In the genomic region with DNA sequence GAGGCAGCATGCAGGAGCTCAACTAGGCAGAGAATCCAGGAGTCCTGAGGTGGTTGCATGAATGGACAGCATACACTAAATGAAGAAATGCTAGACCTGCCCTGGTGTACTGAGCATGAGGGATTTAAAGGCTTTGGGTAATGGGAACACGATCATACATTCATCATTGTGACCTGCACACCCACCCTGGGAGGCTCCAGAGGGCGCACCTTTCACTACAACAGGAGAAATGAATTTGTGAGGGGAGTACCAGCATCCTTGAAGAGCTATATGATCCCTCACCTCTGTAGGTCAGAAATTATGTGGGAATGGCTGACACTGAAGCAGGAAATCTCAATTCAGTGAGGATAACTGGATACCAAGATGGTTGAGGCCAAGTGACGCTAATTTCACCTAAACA, we compare ENCODE assay signal across 24 cellular contexts. TPM values are rescaled to one million over a fixed set of nuclear protein-coding genes. Genes with fewer than 3 reads are reported as not detected.
A peak's percentile ranks its signal among the peaks of the same experiment; 100 is the strongest.
DNase-seq lines count a peak whose midpoint lies in the region; ATAC-seq, FAIRE-seq and TF ChIP-seq lines count a peak whose summit lies in the region.
"Had no signal": no experiment of that assay in that cellular context is flagged by ENCODE, and none has a peak within 500 bp of the region (broad histone marks: within the 10 kb centered on the region; RNA-seq: fewer than 3 reads in every experiment).

No MANE protein-coding gene starts in this region.

- H3K4me1 ChIP-seq in A673 (ENCODE audit: insufficient read depth, low read length, poor library complexity, severe bottlenecking) (no peaks in the 10 kb centered on the region), K562 (replicated peaks in 1 of 2; ENCODE audit: control insufficient read depth in 2 of 2, insufficient read depth in 2 of 2, low read length in 2 of 2) (peaks cover 13 to 15% of the 10 kb centered on the region in 2 experiments)
- H3K4me1 ChIP-seq: Peyer's patch had no signal

- CTCF ChIA-PET in A673 (lab: Charles Lee) (no interaction called here), K562 (lab: Yijun Ruan, JAX; ENCODE audit: low intra/inter-chr PET ratio) (no interaction called here)
- CTCF ChIA-PET in activated CD4-positive, alpha-beta T cell treated with anti-CD3 and anti-CD28 coated beads for 36 hours (lab: Charles Lee): no interaction called here

- H3K4me3 ChIP-seq in A673 (ENCODE audit: low read depth, low read length, poor library complexity, severe bottlenecking): no peak overlapping the region
- H3K4me3 ChIP-seq in K562: no peak overlapping the region
- H3K4me3 ChIP-seq: Peyer's patch had no signal

- H3K9me3 ChIP-seq in A673 (ENCODE audit: low read depth, low read length, poor library complexity, severe bottlenecking) (no peaks in the 10 kb centered on the region), K562 (replicated peaks; ENCODE audit: control insufficient read depth, insufficient read depth, low read depth, low read length) (no peaks in the 10 kb centered on the region)
- H3K9me3 ChIP-seq: Peyer's patch had no signal

- H3K79me2 ChIP-seq in K562 (ENCODE audit: control insufficient read depth, insufficient read depth, low read length): no peaks in the 10 kb centered on the region

- POLR2A ChIA-PET in A673 (lab: Charles Lee; ENCODE audit: low non-redundant PET) (no interaction called here), K562 (lab: Yijun Ruan, JAX) (no interaction called here)
- POLR2A ChIA-PET in activated CD4-positive, alpha-beta T cell treated with anti-CD3 and anti-CD28 coated beads for 36 hours (lab: Charles Lee): no interaction called here

- TF ChIP-seq RAD21 in K562 (CRISPR knock-in tag; conservative IDR thresholded peaks at IDR 0.05 in 1 of 2, IDR thresholded peaks at IDR 0.05 in 1 of 2): no peak

- H3K36me3 ChIP-seq in A673 (ENCODE audit: insufficient read depth, low read length, poor library complexity, severe bottlenecking) (no peaks in the 10 kb centered on the region), K562 (ENCODE audit: control insufficient read depth, insufficient read depth, low read length) (no peaks in the 10 kb centered on the region)
- H3K36me3 ChIP-seq: Peyer's patch had no signal

- H3K27ac ChIP-seq in A673 (ENCODE audit: low read depth, low read length, poor library complexity, severe bottlenecking): no peak overlapping the region
- no peak overlapping the region for H3K27ac ChIP-seq in K562 (ENCODE audit: extremely low read depth, low read depth, low read length)
- H3K27ac ChIP-seq: KMS-11, Peyer's patch had no signal

- H3K27ac Mint-ChIP-seq in activated CD4-positive, alpha-beta T cell treated with anti-CD3 and anti-CD28 coated beads for 36 hours: no peak overlapping the region
- no peak overlapping the region for H3K27ac Mint-ChIP-seq in activated T-helper 2 cell treated with anti-CD3 and anti-CD28 coated beads, Interferon-gamma antibody, Interleukin-2, Interleukin-4, amounts not matched to agents 10 μg/mL and 5 μg/mL and 100 μg/mL, durations not matched to agents 14 hours and 24 hours and 36 hours
- H3K27ac Mint-ChIP-seq: CD4-positive, alpha-beta memory T cell; HFFc6 had no signal

- TF ChIP-seq CTCF in A673 (conservative IDR thresholded peaks at IDR 0.05; ENCODE audit: low read depth, low read length) (peak; percentile 18; the same call in 1 of the 2 replicates), GM12873 (IDR thresholded peaks at IDR 0.05; ENCODE audit: insufficient read depth, low read depth, low read length, missing control alignments) (peak; percentile 28), K562 (IDR thresholded peaks at IDR 0.05 in 2 of 3, conservative IDR thresholded peaks at IDR 0.05 in 1 of 3; ENCODE audit: insufficient read depth in 2 of 3, low read depth in 1 of 3, low read length in 3 of 3) (peak; percentile 26 to 42 (median 29); a peak in 4 of 6 replicates)

- no peak overlapping the region for H3K4me3 Mint-ChIP-seq in activated CD4-positive, alpha-beta T cell treated with anti-CD3 and anti-CD28 coated beads for 36 hours
- H3K4me3 Mint-ChIP-seq in activated T-helper 2 cell treated with anti-CD3 and anti-CD28 coated beads, Interferon-gamma antibody, Interleukin-2, Interleukin-4, amounts not matched to agents 10 μg/mL and 5 μg/mL and 100 μg/mL, durations not matched to agents 14 hours and 24 hours and 36 hours (ENCODE audit: low read depth): no peak overlapping the region
- H3K4me3 Mint-ChIP-seq: CD4-positive, alpha-beta memory T cell; HFFc6 had no signal

- no peak for TF ChIP-seq POLR2A in K562 (conservative IDR thresholded peaks at IDR 0.05)

- no peak for TF ChIP-seq EP300 in K562 (IDR thresholded peaks at IDR 0.05; ENCODE audit: low read length)

- H3K9me1 ChIP-seq in K562 (ENCODE audit: control insufficient read depth, insufficient read depth, low read length): no peaks in the 10 kb centered on the region

- in situ Hi-C loops in K562 (cut with MboI): no loop called here

- intact Hi-C loops in A673 (cut with micrococcal nuclease; ENCODE audit: unreplicated experiment): no loop called here
- intact Hi-C loops in K562 (cut with micrococcal nuclease): no loop called here
- intact Hi-C loops in activated CD4-positive, alpha-beta T cell treated with anti-CD3 and anti-CD28 coated beads for 36 hours (cut with DNase I, micrococcal nuclease): no loop called here
- intact Hi-C loops in activated T-helper 2 cell treated with anti-CD3 and anti-CD28 coated beads, Interferon-gamma antibody, Interleukin-2, Interleukin-4, amounts not matched to agents 10 μg/mL and 5 μg/mL and 100 μg/mL, durations not matched to agents 14 hours and 24 hours and 36 hours (cut with micrococcal nuclease): no loop called here

- no peaks in the 10 kb centered on the region for H3K4me1 Mint-ChIP-seq in activated CD4-positive, alpha-beta T cell treated with anti-CD3 and anti-CD28 coated beads for 36 hours
- no peaks in the 10 kb centered on the region for H3K4me1 Mint-ChIP-seq in activated T-helper 2 cell treated with anti-CD3 and anti-CD28 coated beads, Interferon-gamma antibody, Interleukin-2, Interleukin-4, amounts not matched to agents 10 μg/mL and 5 μg/mL and 100 μg/mL, durations not matched to agents 14 hours and 24 hours and 36 hours (ENCODE audit: low read depth)
- H3K4me1 Mint-ChIP-seq: CD4-positive, alpha-beta memory T cell had no signal

- H3K36me3 Mint-ChIP-seq in activated CD4-positive, alpha-beta T cell treated with anti-CD3 and anti-CD28 coated beads for 36 hours (ENCODE audit: low read depth): no peaks in the 10 kb centered on the region
- no peaks in the 10 kb centered on the region for H3K36me3 Mint-ChIP-seq in activated T-helper 2 cell treated with anti-CD3 and anti-CD28 coated beads, Interferon-gamma antibody, Interleukin-2, Interleukin-4, amounts not matched to agents 10 μg/mL and 5 μg/mL and 100 μg/mL, durations not matched to agents 14 hours and 24 hours and 36 hours (ENCODE audit: low read depth)
- H3K36me3 Mint-ChIP-seq: CD4-positive, alpha-beta memory T cell had no signal

- BruUV-seq in A673 (replicated peaks; lab: Mats Ljungman, UMichigan) (no TSS peak), K562 (replicated peaks; lab: Mats Ljungman, UMichigan) (no TSS peak)

- ATAC-seq in K562 (peak; percentile 53; the same call in 2 of the 3 replicates), GM18909 (IDR thresholded peaks at IDR 0.05; ENCODE audit: poor library complexity, unreplicated experiment) (no peak)
- ATAC-seq in activated CD4-positive, alpha-beta T cell treated with anti-CD3 and anti-CD28 coated beads for 36 hours: no peak
- ATAC-seq: SK-N-SH treated with all-trans-retinoic acid at 6 μM for 48 hours had no signal

- no peaks in the 10 kb centered on the region for H4K20me1 ChIP-seq in K562 (replicated peaks; ENCODE audit: control insufficient read depth, insufficient read depth, low read length)

- no peaks in the 10 kb centered on the region for H3K9me3 Mint-ChIP-seq in activated CD4-positive, alpha-beta T cell treated with anti-CD3 and anti-CD28 coated beads for 36 hours (ENCODE audit: low read depth)
- no peaks in the 10 kb centered on the region for H3K9me3 Mint-ChIP-seq in activated T-helper 2 cell treated with anti-CD3 and anti-CD28 coated beads, Interferon-gamma antibody, Interleukin-2, Interleukin-4, amounts not matched to agents 10 μg/mL and 5 μg/mL and 100 μg/mL, durations not matched to agents 14 hours and 24 hours and 36 hours
- H3K9me3 Mint-ChIP-seq: HFFc6 had no signal

- H2AFZ ChIP-seq in K562 (ENCODE audit: low read depth, low read length): no peak overlapping the region

- no peak for DNase-seq in A673 (ENCODE audit: low spot score)
- peak; percentile 24 for DNase-seq in NAMALWA (ENCODE audit: low spot score)
- DNase-seq in K562 (ENCODE audit: extremely low read depth in 1 of 4, low spot score in 3 of 4): peak in 2 of 4 experiments; percentile 18 to 26
- no peak for DNase-seq in COLO829 (ENCODE audit: low spot score)
- DNase-seq in activated CD4-positive, alpha-beta T cell treated with anti-CD3 and anti-CD28 coated beads for 36 hours: no peak
- DNase-seq in activated T-helper 2 cell treated with anti-CD3 and anti-CD28 coated beads, Interferon-gamma antibody, Interleukin-2, Interleukin-4, amounts not matched to agents 10 μg/mL and 5 μg/mL and 100 μg/mL, durations not matched to agents 14 hours and 24 hours and 36 hours (ENCODE audit: low spot score): no peak
- DNase-seq: ACHN; CD4-positive, alpha-beta memory T cell; DMS79 treated with DMSO at 0.1 percent for 48 hours; GF-D8; HFFc6; MM.1S; NCI-H1417; NCI-H2029 treated with DMSO at 0.1 percent for 48 hours; NCI-H226; Peyer's patch; Right ventricle myocardium superior had no signal

- peaks cover 38% of the 10 kb centered on the region for H3K27me3 Mint-ChIP-seq in activated CD4-positive, alpha-beta T cell treated with anti-CD3 and anti-CD28 coated beads for 36 hours
- H3K27me3 Mint-ChIP-seq in activated T-helper 2 cell treated with anti-CD3 and anti-CD28 coated beads, Interferon-gamma antibody, Interleukin-2, Interleukin-4, amounts not matched to agents 10 μg/mL and 5 μg/mL and 100 μg/mL, durations not matched to agents 14 hours and 24 hours and 36 hours (ENCODE audit: low read depth): peaks cover 19% of the 10 kb centered on the region

- FAIRE-seq in K562 (lab: Jason Lieb, UNC): no peak
- FAIRE-seq: D721Med, GM18507 had no signal

- no peak overlapping the region for H3K4me2 ChIP-seq in K562 (ENCODE audit: insufficient read depth, low read length)
- H3K4me2 ChIP-seq: KMS-11 had no signal

- peaks cover 82% of the 10 kb centered on the region for H3K27me3 ChIP-seq in A673 (replicated peaks; ENCODE audit: insufficient read depth, low read depth, low read length, poor library complexity)
- H3K27me3 ChIP-seq in K562 (ENCODE audit: control insufficient read depth in 2 of 2, insufficient read depth in 2 of 2, low read length in 2 of 2): peaks cover 8 to 37% of the 10 kb centered on the region in 2 experiments
- H3K27me3 ChIP-seq: Peyer's patch had no signal

- no peak overlapping the region for H3K9ac ChIP-seq in K562 (ENCODE audit: insufficient read depth in 1 of 2, low read depth in 2 of 2, low read length in 2 of 2)
- H3K9ac ChIP-seq: KMS-11 had no signal

- 0% methylated on average over 3 of the region's 3 CpGs for WGBS in K562 (ENCODE audit: insufficient coverage, low coverage, missing lambda C conversion rate)

RNA-seq across cellular contexts. Expression of gene KLK2, which starts 8.9 kb away (rescaled TPM):
- total RNA-seq in A673 (2021) (not detected in 2 replicates), K562 (2014; rRNA removed) (not detected in 2 replicates), K562 (2014; rRNA removed; fragmentation: Illumina TruSeq; extraction: Trizol) (0.47 TPM in 1 of 2 replicates, not detected in the other), K562 (2015; rRNA removed; fragmentation: Illumina TruSeq; extraction: Trizol) (0.18 and 0.38 TPM in 2 replicates), K562 (2021) (0.24 and 0.74 TPM in 2 replicates)
- total RNA-seq in K562 (2011; cell fraction: chromatin; rRNA removed; ENCODE audit: low replicate concordance): 1.3 and 4.1 TPM in 2 replicates
- 1.3 and 1.8 TPM in 2 replicates for total RNA-seq in K562 (2011; cell fraction: nucleolus; rRNA removed)
- 0.88 and 2.5 TPM in 2 replicates for total RNA-seq in K562 (2011; cell fraction: nucleoplasm; rRNA removed)
- polyA plus RNA-seq in K562 (2011; rRNA removed) (0.31 and 0.39 TPM in 2 replicates), K562 (2014; fragmentation: Illumina TruSeq; extraction: Trizol) (0.25 and 0.69 TPM in 2 replicates), K562 (2014; fragmentation: Nextera tagmentation; extraction: Ambion mirVana) (under 1 TPM; 0.11 to 0.22 TPM), K562 (2014; rRNA removed) (0.11 and 0.46 TPM in 2 replicates)
- 0.52 TPM in 1 of 2 replicates, not detected in the other for polyA plus RNA-seq in K562 (2011; cell fraction: cytosol; rRNA removed)
- 0.94 and 2.9 TPM in 2 replicates for polyA plus RNA-seq in K562 (2011; cell fraction: nucleus; rRNA removed)
- polyA plus RNA-seq in K562 (2012): 0.40 and 0.76 TPM in 2 replicates
- polyA minus RNA-seq in K562 (2011; rRNA and poly(A)+ RNA removed): 0.42 TPM in 1 of 2 replicates, not detected in the other
- polyA minus RNA-seq in K562 (2011; cell fraction: cytosol; rRNA and poly(A)+ RNA removed): not detected in 2 replicates
- polyA minus RNA-seq in K562 (2011; cell fraction: nucleus; rRNA and poly(A)+ RNA removed): 0.40 and 0.44 TPM in 2 replicates
- not detected for total RNA-seq in activated CD4-positive, alpha-beta T cell treated with anti-CD3 and anti-CD28 coated beads for 36 hours
- total RNA-seq in activated T-helper 2 cell treated with anti-CD3 and anti-CD28 coated beads, Interferon-gamma antibody, Interleukin-2, Interleukin-4, amounts not matched to agents 10 μg/mL and 5 μg/mL and 100 μg/mL, durations not matched to agents 14 hours and 24 hours and 36 hours: 0.44 TPM in 1 of 2 replicates, not detected in the other
- total RNA-seq: CD4-positive, alpha-beta memory T cell; HFFc6; Peyer's patch; Right ventricle myocardium superior; T-helper 1 cell treated with Interleukin-12 subunit alpha and Interleukin-12 subunit beta and Interleukin-4 antibody, amounts not matched to agents 30 ng/mL and 1 ng/mL, for 36 hours had no signal
- polyA plus RNA-seq: CD4-positive, alpha-beta memory T cell had no signal

RNA-seq across cellular contexts. Expression of gene KLK3, which starts 27.5 kb away (rescaled TPM):
- total RNA-seq in A673 (2021) (not detected in 2 replicates), K562 (2014; rRNA removed) (not detected in 2 replicates), K562 (2014; rRNA removed; fragmentation: Illumina TruSeq; extraction: Trizol) (not detected in 2 replicates), K562 (2015; rRNA removed; fragmentation: Illumina TruSeq; extraction: Trizol) (not detected in 2 replicates), K562 (2021) (not detected in 2 replicates)
- total RNA-seq in K562 (2011; cell fraction: chromatin; rRNA removed; ENCODE audit: low replicate concordance): not detected in 2 replicates
- not detected in 2 replicates for total RNA-seq in K562 (2011; cell fraction: nucleolus; rRNA removed)
- total RNA-seq in K562 (2011; cell fraction: nucleoplasm; rRNA removed): not detected in 2 replicates
- polyA plus RNA-seq in K562 (2011; rRNA removed) (not detected in 2 replicates), K562 (2014; fragmentation: Illumina TruSeq; extraction: Trizol) (not detected in 2 replicates), K562 (2014; fragmentation: Nextera tagmentation; extraction: Ambion mirVana) (not detected), K562 (2014; rRNA removed) (not detected in 2 replicates)
- not detected in 2 replicates for polyA plus RNA-seq in K562 (2011; cell fraction: cytosol; rRNA removed)
- not detected in 2 replicates for polyA plus RNA-seq in K562 (2011; cell fraction: nucleus; rRNA removed)
- polyA plus RNA-seq in K562 (2012): not detected in 2 replicates
- not detected in 2 replicates for polyA minus RNA-seq in K562 (2011; rRNA and poly(A)+ RNA removed)
- not detected in 2 replicates for polyA minus RNA-seq in K562 (2011; cell fraction: cytosol; rRNA and poly(A)+ RNA removed)
- polyA minus RNA-seq in K562 (2011; cell fraction: nucleus; rRNA and poly(A)+ RNA removed): not detected in 2 replicates
- not detected for total RNA-seq in activated CD4-positive, alpha-beta T cell treated with anti-CD3 and anti-CD28 coated beads for 36 hours
- total RNA-seq in activated T-helper 2 cell treated with anti-CD3 and anti-CD28 coated beads, Interferon-gamma antibody, Interleukin-2, Interleukin-4, amounts not matched to agents 10 μg/mL and 5 μg/mL and 100 μg/mL, durations not matched to agents 14 hours and 24 hours and 36 hours: not detected in 2 replicates
- total RNA-seq: CD4-positive, alpha-beta memory T cell; HFFc6; Right ventricle myocardium superior; T-helper 1 cell treated with Interleukin-12 subunit alpha and Interleukin-12 subunit beta and Interleukin-4 antibody, amounts not matched to agents 30 ng/mL and 1 ng/mL, for 36 hours had no signal
- polyA plus RNA-seq: CD4-positive, alpha-beta memory T cell had no signal

RNA-seq across cellular contexts. Expression of gene KLK4, which starts 29.0 kb away (rescaled TPM):
- total RNA-seq in A673 (2021) (not detected in 2 replicates), K562 (2014; rRNA removed) (not detected in 2 replicates), K562 (2014; rRNA removed; fragmentation: Illumina TruSeq; extraction: Trizol) (not detected in 2 replicates), K562 (2015; rRNA removed; fragmentation: Illumina TruSeq; extraction: Trizol) (not detected in 2 replicates), K562 (2021) (not detected in 2 replicates)
- total RNA-seq in K562 (2011; cell fraction: chromatin; rRNA removed; ENCODE audit: low replicate concordance): not detected in 2 replicates
- not detected in 2 replicates for total RNA-seq in K562 (2011; cell fraction: nucleolus; rRNA removed)
- total RNA-seq in K562 (2011; cell fraction: nucleoplasm; rRNA removed): not detected in 2 replicates
- polyA plus RNA-seq in K562 (2011; rRNA removed) (not detected in 2 replicates), K562 (2014; fragmentation: Illumina TruSeq; extraction: Trizol) (not detected in 2 replicates), K562 (2014; fragmentation: Nextera tagmentation; extraction: Ambion mirVana) (not detected), K562 (2014; rRNA removed) (not detected in 2 replicates)
- polyA plus RNA-seq in K562 (2011; cell fraction: cytosol; rRNA removed): not detected in 2 replicates
- not detected in 2 replicates for polyA plus RNA-seq in K562 (2011; cell fraction: nucleus; rRNA removed)
- polyA plus RNA-seq in K562 (2012): 0.10 TPM in 1 of 2 replicates, not detected in the other
- not detected in 2 replicates for polyA minus RNA-seq in K562 (2011; rRNA and poly(A)+ RNA removed)
- polyA minus RNA-seq in K562 (2011; cell fraction: cytosol; rRNA and poly(A)+ RNA removed): not detected in 2 replicates
- polyA minus RNA-seq in K562 (2011; cell fraction: nucleus; rRNA and poly(A)+ RNA removed): not detected in 2 replicates
- total RNA-seq in activated CD4-positive, alpha-beta T cell treated with anti-CD3 and anti-CD28 coated beads for 36 hours: not detected
- not detected in 2 replicates for total RNA-seq in activated T-helper 2 cell treated with anti-CD3 and anti-CD28 coated beads, Interferon-gamma antibody, Interleukin-2, Interleukin-4, amounts not matched to agents 10 μg/mL and 5 μg/mL and 100 μg/mL, durations not matched to agents 14 hours and 24 hours and 36 hours
- total RNA-seq: CD4-positive, alpha-beta memory T cell; HFFc6; Right ventricle myocardium superior; T-helper 1 cell treated with Interleukin-12 subunit alpha and Interleukin-12 subunit beta and Interleukin-4 antibody, amounts not matched to agents 30 ng/mL and 1 ng/mL, for 36 hours had no signal
- polyA plus RNA-seq: CD4-positive, alpha-beta memory T cell had no signal

RNA-seq across cellular contexts. Expression of gene KLK15, which starts 48.8 kb away (rescaled TPM):
- total RNA-seq in A673 (2021) (not detected in 2 replicates), K562 (2014; rRNA removed) (not detected in 2 replicates), K562 (2014; rRNA removed; fragmentation: Illumina TruSeq; extraction: Trizol) (not detected in 2 replicates), K562 (2015; rRNA removed; fragmentation: Illumina TruSeq; extraction: Trizol) (not detected in 2 replicates), K562 (2021) (not detected in 2 replicates)
- total RNA-seq in K562 (2011; cell fraction: chromatin; rRNA removed; ENCODE audit: low replicate concordance): not detected in 2 replicates
- not detected in 2 replicates for total RNA-seq in K562 (2011; cell fraction: nucleolus; rRNA removed)
- total RNA-seq in K562 (2011; cell fraction: nucleoplasm; rRNA removed): not detected in 2 replicates
- polyA plus RNA-seq in K562 (2011; rRNA removed) (not detected in 2 replicates), K562 (2014; fragmentation: Illumina TruSeq; extraction: Trizol) (not detected in 2 replicates), K562 (2014; fragmentation: Nextera tagmentation; extraction: Ambion mirVana) (not detected), K562 (2014; rRNA removed) (not detected in 2 replicates)
- polyA plus RNA-seq in K562 (2011; cell fraction: cytosol; rRNA removed): not detected in 2 replicates
- polyA plus RNA-seq in K562 (2011; cell fraction: nucleus; rRNA removed): not detected in 2 replicates
- not detected in 2 replicates for polyA plus RNA-seq in K562 (2012)
- not detected in 2 replicates for polyA minus RNA-seq in K562 (2011; rRNA and poly(A)+ RNA removed)
- polyA minus RNA-seq in K562 (2011; cell fraction: cytosol; rRNA and poly(A)+ RNA removed): not detected in 2 replicates
- not detected in 2 replicates for polyA minus RNA-seq in K562 (2011; cell fraction: nucleus; rRNA and poly(A)+ RNA removed)
- total RNA-seq in activated CD4-positive, alpha-beta T cell treated with anti-CD3 and anti-CD28 coated beads for 36 hours: not detected
- total RNA-seq in activated T-helper 2 cell treated with anti-CD3 and anti-CD28 coated beads, Interferon-gamma antibody, Interleukin-2, Interleukin-4, amounts not matched to agents 10 μg/mL and 5 μg/mL and 100 μg/mL, durations not matched to agents 14 hours and 24 hours and 36 hours: not detected in 2 replicates
- total RNA-seq: CD4-positive, alpha-beta memory T cell; HFFc6; Peyer's patch; Right ventricle myocardium superior; T-helper 1 cell treated with Interleukin-12 subunit alpha and Interleukin-12 subunit beta and Interleukin-4 antibody, amounts not matched to agents 30 ng/mL and 1 ng/mL, for 36 hours had no signal
- polyA plus RNA-seq: CD4-positive, alpha-beta memory T cell had no signal

RNA-seq across cellular contexts. Expression of gene KLK1, which starts 58.6 kb away (rescaled TPM):
- total RNA-seq in A673 (2021): 0.68 TPM in 1 of 2 replicates, not detected in the other
- total RNA-seq in K562 (2011; cell fraction: chromatin; rRNA removed; ENCODE audit: low replicate concordance): 12.6 and 15.0 TPM in 2 replicates
- total RNA-seq in K562 (2011; cell fraction: nucleolus; rRNA removed): 8.7 and 9.7 TPM in 2 replicates
- total RNA-seq in K562 (2011; cell fraction: nucleoplasm; rRNA removed): 14.8 and 17.8 TPM in 2 replicates
- total RNA-seq in K562 (2014; rRNA removed): 1.2 and 3.1 TPM in 2 replicates
- total RNA-seq in K562 (2014; rRNA removed; fragmentation: Illumina TruSeq; extraction: Trizol): 1.5 TPM in 2 replicates
- 0.87 and 1.3 TPM in 2 replicates for total RNA-seq in K562 (2015; rRNA removed; fragmentation: Illumina TruSeq; extraction: Trizol)
- 9.3 and 11.7 TPM in 2 replicates for total RNA-seq in K562 (2021)
- 9.6 and 13.5 TPM in 2 replicates for polyA plus RNA-seq in K562 (2011; rRNA removed)
- polyA plus RNA-seq in K562 (2011; cell fraction: cytosol; rRNA removed): 16.9 and 24.1 TPM in 2 replicates
- 23.3 and 36.6 TPM in 2 replicates for polyA plus RNA-seq in K562 (2011; cell fraction: nucleus; rRNA removed)
- 13.7 and 31.9 TPM in 2 replicates for polyA plus RNA-seq in K562 (2012)
- 14.3 and 15.4 TPM in 2 replicates for polyA plus RNA-seq in K562 (2014; fragmentation: Illumina TruSeq; extraction: Trizol)
- 10 to 100 TPM in 1 of 2 experiments, 1 to 10 TPM in 1; 9.1 to 10.3 TPM for polyA plus RNA-seq in K562 (2014; fragmentation: Nextera tagmentation; extraction: Ambion mirVana)
- polyA plus RNA-seq in K562 (2014; rRNA removed): 5.3 and 9.8 TPM in 2 replicates
- 8.6 and 11.7 TPM in 2 replicates for polyA minus RNA-seq in K562 (2011; rRNA and poly(A)+ RNA removed)
- polyA minus RNA-seq in K562 (2011; cell fraction: cytosol; rRNA and poly(A)+ RNA removed): 8.4 and 11.9 TPM in 2 replicates
- 7.9 and 10.4 TPM in 2 replicates for polyA minus RNA-seq in K562 (2011; cell fraction: nucleus; rRNA and poly(A)+ RNA removed)
- 1 to 10 TPM; 2.4 to 2.6 TPM for total RNA-seq in activated CD4-positive, alpha-beta T cell treated with anti-CD3 and anti-CD28 coated beads for 36 hours
- 3.0 and 3.5 TPM in 2 replicates for total RNA-seq in activated T-helper 2 cell treated with anti-CD3 and anti-CD28 coated beads, Interferon-gamma antibody, Interleukin-2, Interleukin-4, amounts not matched to agents 10 μg/mL and 5 μg/mL and 100 μg/mL, durations not matched to agents 14 hours and 24 hours and 36 hours
- total RNA-seq: CD4-positive, alpha-beta memory T cell; HFFc6; Right ventricle myocardium superior had no signal
- polyA plus RNA-seq: CD4-positive, alpha-beta memory T cell had no signal
